ENCODE assay signal across 1 cellular context in the genomic region with DNA sequence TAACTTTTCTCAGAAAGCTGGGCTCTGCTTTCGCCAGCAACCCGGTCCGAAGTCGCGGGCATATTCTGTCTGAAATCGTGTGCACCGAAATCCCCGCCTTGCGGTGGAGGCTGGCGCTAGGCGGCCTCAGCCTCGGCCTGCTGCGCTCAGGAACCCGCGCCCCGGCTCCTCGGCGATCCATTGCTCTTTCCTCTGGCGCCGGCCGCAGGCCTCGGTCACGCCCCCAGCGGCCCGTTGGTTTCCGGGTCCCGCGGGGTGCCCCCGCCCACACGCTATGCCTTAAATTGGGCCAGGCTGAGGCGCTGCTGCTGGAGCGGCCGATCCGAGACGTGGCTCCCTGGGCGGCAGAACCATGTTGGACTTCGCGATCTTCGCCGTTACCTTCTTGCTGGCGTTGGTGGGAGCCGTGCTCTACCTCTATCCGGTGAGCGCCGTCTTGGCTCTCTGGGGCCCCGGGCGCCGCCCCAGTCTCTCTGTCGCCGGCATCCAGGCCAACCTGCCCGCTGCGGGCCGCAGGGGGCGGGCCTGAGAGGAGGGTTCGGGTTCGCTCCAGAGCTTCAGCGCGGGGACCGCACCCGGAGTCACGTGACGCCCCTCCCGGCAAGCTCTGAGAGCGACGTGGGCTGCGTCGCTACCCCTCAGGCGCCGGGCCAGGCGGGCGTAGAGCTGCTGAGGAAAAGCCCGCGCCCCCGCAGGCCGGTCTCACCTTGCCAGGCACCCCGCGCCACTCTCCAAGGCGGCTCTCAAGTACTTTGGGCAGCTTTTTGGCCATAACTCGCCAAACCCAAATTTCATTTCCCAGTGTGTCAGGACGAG.
TF ChIP-seq lines count a peak whose summit lies in the region.

A gene with protein sequence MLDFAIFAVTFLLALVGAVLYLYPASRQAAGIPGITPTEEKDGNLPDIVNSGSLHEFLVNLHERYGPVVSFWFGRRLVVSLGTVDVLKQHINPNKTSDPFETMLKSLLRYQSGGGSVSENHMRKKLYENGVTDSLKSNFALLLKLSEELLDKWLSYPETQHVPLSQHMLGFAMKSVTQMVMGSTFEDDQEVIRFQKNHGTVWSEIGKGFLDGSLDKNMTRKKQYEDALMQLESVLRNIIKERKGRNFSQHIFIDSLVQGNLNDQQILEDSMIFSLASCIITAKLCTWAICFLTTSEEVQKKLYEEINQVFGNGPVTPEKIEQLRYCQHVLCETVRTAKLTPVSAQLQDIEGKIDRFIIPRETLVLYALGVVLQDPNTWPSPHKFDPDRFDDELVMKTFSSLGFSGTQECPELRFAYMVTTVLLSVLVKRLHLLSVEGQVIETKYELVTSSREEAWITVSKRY (plus strand): TSS at position 308 of the 816 bp plus-strand sequence. CDS start 45 bp downstream, at position 353.

TF ChIP-seq in K562, 482 proteins besides CTCF, POLR2A, EP300 and RAD21 (continued from another document and continues in another):
- TF ChIP-seq CHD7 (IDR thresholded peaks at IDR 0.05; ENCODE audit: low read depth, low read length) (no peak), MAFG (tag; conservative IDR thresholded peaks at IDR 0.05) (no peak), ATF4 (CRISPR knock-in tag; IDR thresholded peaks at IDR 0.05) (no peak), SP1 (CRISPR knock-in tag; IDR thresholded peaks at IDR 0.05) (peak; percentile 93), NCOR1 (IDR thresholded peaks at IDR 0.05) (no peak; the same call in 1 of the 2 replicates), SUPT5H (IDR thresholded peaks at IDR 0.05) (peak; percentile 95), ZBTB1 (CRISPR knock-in tag; IDR thresholded peaks at IDR 0.05; ENCODE audit: borderline replicate concordance, low read depth) (0 out of 2 replicates have a peak, but pooled peaks have one; percentile 49), SREBF2 (CRISPR knock-in tag; IDR thresholded peaks at IDR 0.05) (no peak), RBFOX2 (IDR thresholded peaks at IDR 0.05; ENCODE audit: low read depth, low read length) (peak; percentile 97), PKNOX1 (IDR thresholded peaks at IDR 0.05) (peak; percentile 52; the same call in 1 of the 2 replicates), E2F3 (CRISPR knock-in tag; IDR thresholded peaks at IDR 0.05) (0 out of 2 replicates have a peak, but pooled peaks have one; percentile 43), KHSRP (IDR thresholded peaks at IDR 0.05) (no peak), CREB1 (IDR thresholded peaks at IDR 0.05) (peak; percentile 42; the same call in 1 of the 2 replicates), CREB1 (CRISPR knock-in tag; IDR thresholded peaks at IDR 0.05) (peak; percentile 73; the same call in 1 of the 2 replicates), SIN3B (IDR thresholded peaks at IDR 0.05; ENCODE audit: low read depth) (peak; percentile 65; the same call in 1 of the 2 replicates), ZNF589 (CRISPR knock-in tag; IDR thresholded peaks at IDR 0.05; ENCODE audit: low read depth) (no peak), PRPF4 (IDR thresholded peaks at IDR 0.05; ENCODE audit: insufficient read depth, low read depth, low read length, poor library complexity, severe bottlenecking) (peak; percentile 54), NCOA4 (IDR thresholded peaks at IDR 0.05; ENCODE audit: partially characterized antibody) (no peak), ARNT (IDR thresholded peaks at IDR 0.05) (no peak), STAT6 (CRISPR knock-in tag; IDR thresholded peaks at IDR 0.05) (no peak), RBM15 (IDR thresholded peaks at IDR 0.05; ENCODE audit: insufficient read depth, low read length) (no peak)
- TF ChIP-seq, protein P1, sequence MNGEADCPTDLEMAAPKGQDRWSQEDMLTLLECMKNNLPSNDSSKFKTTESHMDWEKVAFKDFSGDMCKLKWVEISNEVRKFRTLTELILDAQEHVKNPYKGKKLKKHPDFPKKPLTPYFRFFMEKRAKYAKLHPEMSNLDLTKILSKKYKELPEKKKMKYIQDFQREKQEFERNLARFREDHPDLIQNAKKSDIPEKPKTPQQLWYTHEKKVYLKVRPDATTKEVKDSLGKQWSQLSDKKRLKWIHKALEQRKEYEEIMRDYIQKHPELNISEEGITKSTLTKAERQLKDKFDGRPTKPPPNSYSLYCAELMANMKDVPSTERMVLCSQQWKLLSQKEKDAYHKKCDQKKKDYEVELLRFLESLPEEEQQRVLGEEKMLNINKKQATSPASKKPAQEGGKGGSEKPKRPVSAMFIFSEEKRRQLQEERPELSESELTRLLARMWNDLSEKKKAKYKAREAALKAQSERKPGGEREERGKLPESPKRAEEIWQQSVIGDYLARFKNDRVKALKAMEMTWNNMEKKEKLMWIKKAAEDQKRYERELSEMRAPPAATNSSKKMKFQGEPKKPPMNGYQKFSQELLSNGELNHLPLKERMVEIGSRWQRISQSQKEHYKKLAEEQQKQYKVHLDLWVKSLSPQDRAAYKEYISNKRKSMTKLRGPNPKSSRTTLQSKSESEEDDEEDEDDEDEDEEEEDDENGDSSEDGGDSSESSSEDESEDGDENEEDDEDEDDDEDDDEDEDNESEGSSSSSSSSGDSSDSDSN (IDR thresholded peaks at IDR 0.05; ENCODE audit: borderline replicate concordance in 1 of 2, low read depth in 2 of 2, low read length in 2 of 2), result no peak
- TF ChIP-seq, protein P2, sequence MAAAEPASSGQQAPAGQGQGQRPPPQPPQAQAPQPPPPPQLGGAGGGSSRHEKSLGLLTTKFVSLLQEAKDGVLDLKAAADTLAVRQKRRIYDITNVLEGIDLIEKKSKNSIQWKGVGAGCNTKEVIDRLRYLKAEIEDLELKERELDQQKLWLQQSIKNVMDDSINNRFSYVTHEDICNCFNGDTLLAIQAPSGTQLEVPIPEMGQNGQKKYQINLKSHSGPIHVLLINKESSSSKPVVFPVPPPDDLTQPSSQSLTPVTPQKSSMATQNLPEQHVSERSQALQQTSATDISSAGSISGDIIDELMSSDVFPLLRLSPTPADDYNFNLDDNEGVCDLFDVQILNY (CRISPR knock-in tag; IDR thresholded peaks at IDR 0.05), result no peak
- TF ChIP-seq, protein P3, sequence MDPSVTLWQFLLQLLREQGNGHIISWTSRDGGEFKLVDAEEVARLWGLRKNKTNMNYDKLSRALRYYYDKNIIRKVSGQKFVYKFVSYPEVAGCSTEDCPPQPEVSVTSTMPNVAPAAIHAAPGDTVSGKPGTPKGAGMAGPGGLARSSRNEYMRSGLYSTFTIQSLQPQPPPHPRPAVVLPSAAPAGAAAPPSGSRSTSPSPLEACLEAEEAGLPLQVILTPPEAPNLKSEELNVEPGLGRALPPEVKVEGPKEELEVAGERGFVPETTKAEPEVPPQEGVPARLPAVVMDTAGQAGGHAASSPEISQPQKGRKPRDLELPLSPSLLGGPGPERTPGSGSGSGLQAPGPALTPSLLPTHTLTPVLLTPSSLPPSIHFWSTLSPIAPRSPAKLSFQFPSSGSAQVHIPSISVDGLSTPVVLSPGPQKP (CRISPR knock-in tag; IDR thresholded peaks at IDR 0.05), result no peak
- TF ChIP-seq, protein P4, sequence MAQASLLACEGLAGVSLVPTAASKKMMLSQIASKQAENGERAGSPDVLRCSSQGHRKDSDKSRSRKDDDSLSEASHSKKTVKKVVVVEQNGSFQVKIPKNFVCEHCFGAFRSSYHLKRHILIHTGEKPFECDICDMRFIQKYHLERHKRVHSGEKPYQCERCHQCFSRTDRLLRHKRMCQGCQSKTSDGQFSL (CRISPR knock-in tag; IDR thresholded peaks at IDR 0.05), result peak; percentile 40; the same call in 1 of the 2 replicates
- TF ChIP-seq, protein P4 (tag; IDR thresholded peaks at IDR 0.05), result no peak
